ENCODE assay signal across 20 cellular contexts in the genomic region with DNA sequence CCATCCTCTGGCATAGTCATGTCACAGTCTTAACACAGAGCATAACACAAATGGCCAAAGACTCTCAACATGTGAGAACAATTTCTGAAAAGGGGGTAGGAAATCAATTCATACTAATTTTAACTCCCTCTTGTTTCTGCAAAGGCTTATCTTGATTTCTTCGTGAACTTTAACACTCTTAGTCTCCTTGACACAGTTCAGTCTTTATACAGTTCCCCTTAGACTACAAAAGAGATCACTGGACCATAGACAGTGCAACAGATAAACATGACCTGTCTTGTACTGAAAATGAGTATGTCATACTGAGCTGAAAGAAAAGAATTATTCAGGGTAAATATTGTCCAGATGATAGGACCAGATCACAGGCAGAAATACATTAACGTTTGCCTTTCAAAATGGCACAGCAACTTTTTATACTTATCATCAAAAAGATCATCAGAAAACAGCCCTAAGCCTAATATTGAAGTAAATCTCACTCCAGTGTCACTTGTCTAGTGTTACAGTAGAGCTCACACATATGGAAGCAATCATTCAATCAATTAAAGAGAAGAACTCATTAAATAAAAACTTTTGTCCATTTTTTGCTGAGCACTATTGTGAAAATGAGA.
A peak's percentile ranks its signal among the peaks of the same experiment; 100 is the strongest.
DNase-seq lines count a peak whose midpoint lies in the region; ATAC-seq and TF ChIP-seq lines count a peak whose summit lies in the region.
"Had no signal": no experiment of that assay in that cellular context is flagged by ENCODE, and none has a peak within 500 bp of the region (broad histone marks: within the 10 kb centered on the region; RNA-seq: fewer than 3 reads in every experiment).

No MANE protein-coding gene starts in this region.

- no peak for TF ChIP-seq CTCF in GM13977 (IDR thresholded peaks at IDR 0.05; ENCODE audit: extremely low read depth, insufficient read depth, missing control alignments)

- peak; percentile 40 for DNase-seq in GM13977 (ENCODE audit: low spot score)
- no peak for DNase-seq in SKM-1 treated with dmso at 0.1 percent for 144 hours (lab: John Stamatoyannopoulos, UW; ENCODE audit: unreplicated experiment)
- no peak for DNase-seq in medulla oblongata (ENCODE audit: extremely low spot score)
- no peak for DNase-seq in activated naive CD4-positive, alpha-beta T cell treated with anti-CD3 and anti-CD28 coated beads, Interleukin-2, amount 50 U/mL, for 16 hours
- no peak for DNase-seq in DMS 273 (lab: John Stamatoyannopoulos, UW; ENCODE audit: unreplicated experiment)
- DNase-seq: activated CD4-positive, CD25-positive, alpha-beta regulatory T cell; activated effector memory CD4-positive, alpha-beta T cell treated with Interleukin-2 at 50 U/mL for 16 hours; amniotic stem cell; CD8-positive, alpha-beta memory T cell; effector CD4-positive, alpha-beta T cell; GOT3; NCI-H1436 treated with DMSO at 0.1 percent for 48 hours; NCI-H524; pancreas; SHP77 treated with DMSO at 0.1 percent for 48 hours; stimulated activated CD4-positive, alpha-beta T cell treated with anti-CD3 and anti-CD28 coated beads, Interleukin-4, amount 100 ng/mL, for 1 hour; substantia nigra had no signal

- in situ Hi-C loops in GM13977 (cut with MboI; ENCODE audit: low pct_unique_long_range_greater_than_20kb, low sequenced_read_pairs, unreplicated experiment) = no loop called here

- ATAC-seq in GM19023 (IDR thresholded peaks at IDR 0.05; ENCODE audit: unreplicated experiment) (peak; percentile 89), HG02870 (IDR thresholded peaks at IDR 0.05; ENCODE audit: unreplicated experiment) (peak; percentile 91), SK-N-SH treated with all-trans-retinoic acid at 6 μM for 48 hours (peak; percentile 41; the same call in 1 of the 3 replicates)
- ATAC-seq: pancreas had no signal

TF ChIP-seq in SK-N-SH treated with all-trans-retinoic acid at 6 μM for 48 hours, 23 proteins besides CTCF, POLR2A, EP300 and RAD21:
- TF ChIP-seq, protein P1, sequence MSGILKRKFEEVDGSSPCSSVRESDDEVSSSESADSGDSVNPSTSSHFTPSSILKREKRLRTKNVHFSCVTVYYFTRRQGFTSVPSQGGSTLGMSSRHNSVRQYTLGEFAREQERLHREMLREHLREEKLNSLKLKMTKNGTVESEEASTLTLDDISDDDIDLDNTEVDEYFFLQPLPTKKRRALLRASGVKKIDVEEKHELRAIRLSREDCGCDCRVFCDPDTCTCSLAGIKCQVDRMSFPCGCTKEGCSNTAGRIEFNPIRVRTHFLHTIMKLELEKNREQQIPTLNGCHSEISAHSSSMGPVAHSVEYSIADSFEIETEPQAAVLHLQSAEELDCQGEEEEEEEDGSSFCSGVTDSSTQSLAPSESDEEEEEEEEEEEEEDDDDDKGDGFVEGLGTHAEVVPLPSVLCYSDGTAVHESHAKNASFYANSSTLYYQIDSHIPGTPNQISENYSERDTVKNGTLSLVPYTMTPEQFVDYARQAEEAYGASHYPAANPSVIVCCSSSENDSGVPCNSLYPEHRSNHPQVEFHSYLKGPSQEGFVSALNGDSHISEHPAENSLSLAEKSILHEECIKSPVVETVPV (CRISPR knock-in tag; IDR thresholded peaks at IDR 0.05) = no peak
- TF ChIP-seq OSR1 (CRISPR knock-in tag; IDR thresholded peaks at IDR 0.05) (no peak), ARNTL (CRISPR knock-in tag; IDR thresholded peaks at IDR 0.05; ENCODE audit: borderline replicate concordance, low read depth) (no peak), GLIS3 (CRISPR knock-in tag; IDR thresholded peaks at IDR 0.05) (no peak), ISL1 (CRISPR knock-in tag; IDR thresholded peaks at IDR 0.05) (no peak), TOX (CRISPR knock-in tag; IDR thresholded peaks at IDR 0.05; ENCODE audit: borderline replicate concordance) (no peak), ZNF8 (CRISPR knock-in tag; IDR thresholded peaks at IDR 0.05) (no peak), SNAI2 (CRISPR knock-in tag; IDR thresholded peaks at IDR 0.05) (no peak), ZFP3 (CRISPR knock-in tag; IDR thresholded peaks at IDR 0.05) (no peak), ZNF565 (CRISPR knock-in tag; conservative IDR thresholded peaks at IDR 0.05; ENCODE audit: low read depth) (no peak), BACH2 (CRISPR knock-in tag; IDR thresholded peaks at IDR 0.05; ENCODE audit: borderline replicate concordance) (no peak), TCF4 (CRISPR knock-in tag; IDR thresholded peaks at IDR 0.05; ENCODE audit: borderline replicate concordance) (no peak; the same call in 1 of the 2 replicates), ZC3H10 (CRISPR knock-in tag; IDR thresholded peaks at IDR 0.05) (no peak), PPARA (CRISPR knock-in tag; IDR thresholded peaks at IDR 0.05; ENCODE audit: borderline replicate concordance) (no peak), RARB (CRISPR knock-in tag; IDR thresholded peaks at IDR 0.05) (no peak), ZNF70 (CRISPR knock-in tag; IDR thresholded peaks at IDR 0.05) (no peak), CSDC2 (CRISPR knock-in tag; IDR thresholded peaks at IDR 0.05) (no peak)
- TF ChIP-seq, protein P2, sequence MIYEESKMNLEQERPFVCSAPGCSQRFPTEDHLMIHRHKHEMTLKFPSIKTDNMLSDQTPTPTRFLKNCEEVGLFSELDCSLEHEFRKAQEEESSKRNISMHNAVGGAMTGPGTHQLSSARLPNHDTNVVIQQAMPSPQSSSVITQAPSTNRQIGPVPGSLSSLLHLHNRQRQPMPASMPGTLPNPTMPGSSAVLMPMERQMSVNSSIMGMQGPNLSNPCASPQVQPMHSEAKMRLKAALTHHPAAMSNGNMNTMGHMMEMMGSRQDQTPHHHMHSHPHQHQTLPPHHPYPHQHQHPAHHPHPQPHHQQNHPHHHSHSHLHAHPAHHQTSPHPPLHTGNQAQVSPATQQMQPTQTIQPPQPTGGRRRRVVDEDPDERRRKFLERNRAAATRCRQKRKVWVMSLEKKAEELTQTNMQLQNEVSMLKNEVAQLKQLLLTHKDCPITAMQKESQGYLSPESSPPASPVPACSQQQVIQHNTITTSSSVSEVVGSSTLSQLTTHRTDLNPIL (CRISPR knock-in tag; IDR thresholded peaks at IDR 0.05; ENCODE audit: low read depth) = no peak
- TF ChIP-seq, protein P3, sequence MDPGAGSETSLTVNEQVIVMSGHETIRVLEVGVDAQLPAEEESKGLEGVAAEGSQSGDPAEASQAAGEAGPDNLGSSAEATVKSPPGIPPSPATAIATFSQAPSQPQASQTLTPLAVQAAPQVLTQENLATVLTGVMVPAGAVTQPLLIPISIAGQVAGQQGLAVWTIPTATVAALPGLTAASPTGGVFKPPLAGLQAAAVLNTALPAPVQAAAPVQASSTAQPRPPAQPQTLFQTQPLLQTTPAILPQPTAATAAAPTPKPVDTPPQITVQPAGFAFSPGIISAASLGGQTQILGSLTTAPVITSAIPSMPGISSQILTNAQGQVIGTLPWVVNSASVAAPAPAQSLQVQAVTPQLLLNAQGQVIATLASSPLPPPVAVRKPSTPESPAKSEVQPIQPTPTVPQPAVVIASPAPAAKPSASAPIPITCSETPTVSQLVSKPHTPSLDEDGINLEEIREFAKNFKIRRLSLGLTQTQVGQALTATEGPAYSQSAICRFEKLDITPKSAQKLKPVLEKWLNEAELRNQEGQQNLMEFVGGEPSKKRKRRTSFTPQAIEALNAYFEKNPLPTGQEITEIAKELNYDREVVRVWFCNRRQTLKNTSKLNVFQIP (CRISPR knock-in tag; IDR thresholded peaks at IDR 0.05; ENCODE audit: borderline replicate concordance, low read depth) = no peak
- TF ChIP-seq, protein P4, sequence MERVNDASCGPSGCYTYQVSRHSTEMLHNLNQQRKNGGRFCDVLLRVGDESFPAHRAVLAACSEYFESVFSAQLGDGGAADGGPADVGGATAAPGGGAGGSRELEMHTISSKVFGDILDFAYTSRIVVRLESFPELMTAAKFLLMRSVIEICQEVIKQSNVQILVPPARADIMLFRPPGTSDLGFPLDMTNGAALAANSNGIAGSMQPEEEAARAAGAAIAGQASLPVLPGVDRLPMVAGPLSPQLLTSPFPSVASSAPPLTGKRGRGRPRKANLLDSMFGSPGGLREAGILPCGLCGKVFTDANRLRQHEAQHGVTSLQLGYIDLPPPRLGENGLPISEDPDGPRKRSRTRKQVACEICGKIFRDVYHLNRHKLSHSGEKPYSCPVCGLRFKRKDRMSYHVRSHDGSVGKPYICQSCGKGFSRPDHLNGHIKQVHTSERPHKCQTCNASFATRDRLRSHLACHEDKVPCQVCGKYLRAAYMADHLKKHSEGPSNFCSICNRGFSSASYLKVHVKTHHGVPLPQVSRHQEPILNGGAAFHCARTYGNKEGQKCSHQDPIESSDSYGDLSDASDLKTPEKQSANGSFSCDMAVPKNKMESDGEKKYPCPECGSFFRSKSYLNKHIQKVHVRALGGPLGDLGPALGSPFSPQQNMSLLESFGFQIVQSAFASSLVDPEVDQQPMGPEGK (CRISPR knock-in tag; IDR thresholded peaks at IDR 0.05; ENCODE audit: borderline replicate concordance) = no peak

Comparison
In these comparisons a context has a peak if more than half of its experiments do, and no peak if none do; other contexts are left out.
1. ATAC-seq: peak in every context shown above with its lines; median percentile 91 in HG02870; 89 in GM19023; 41 in SK-N-SH treated with all-trans-retinoic acid at 6 μM for 48 hours.